Comparison of ENCODE assay signal across 8 cellular contexts in the genomic region with DNA sequence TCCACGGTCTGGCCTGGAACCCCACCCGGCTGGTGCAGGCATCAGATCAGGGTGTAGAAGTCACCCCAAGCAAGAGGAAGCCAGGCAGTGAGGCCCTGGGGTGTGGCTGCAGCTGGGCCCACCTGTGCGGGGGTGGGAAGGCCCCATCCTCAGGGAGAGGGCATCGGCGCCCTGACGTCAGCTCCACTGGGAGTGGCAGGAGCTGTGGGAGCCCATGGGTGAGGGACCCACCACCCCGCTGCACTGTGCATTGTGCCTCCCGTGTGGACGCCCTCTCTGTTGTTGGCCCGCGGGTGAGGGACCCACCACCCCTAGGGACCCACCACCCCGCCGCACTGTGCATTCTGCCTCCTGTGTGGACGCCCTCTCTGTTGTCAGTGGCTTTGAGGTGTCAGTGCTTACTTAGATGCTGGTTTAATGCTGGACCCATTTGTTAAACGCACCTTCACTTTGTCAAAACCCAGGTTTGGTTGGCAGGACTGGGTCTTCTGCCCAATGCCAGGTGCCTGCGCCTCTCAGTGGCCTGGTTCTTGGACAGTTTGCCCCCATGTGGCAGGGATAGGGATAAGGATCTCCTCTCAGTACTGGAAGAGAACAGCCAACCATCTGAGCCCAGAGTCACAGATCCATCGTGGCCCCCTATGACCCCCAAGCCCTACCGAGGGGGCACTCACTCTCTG. TPM values are rescaled to one million over a fixed set of nuclear protein-coding genes. Genes with fewer than 3 reads are reported as not detected.
A peak's percentile ranks its signal among the peaks of the same experiment; 100 is the strongest.
DNase-seq lines count a peak whose midpoint lies in the region; ATAC-seq, FAIRE-seq and TF ChIP-seq lines count a peak whose summit lies in the region.

No MANE protein-coding gene starts in this region.

- no peak overlapping the region for H3K4me3 Mint-ChIP-seq in activated naive CD8-positive, alpha-beta T cell treated with anti-CD3 and anti-CD28 coated beads, Interleukin-2, amount 10 ng/mL, durations not matched to agents 7 days and 5 days
- no peak overlapping the region for H3K4me3 Mint-ChIP-seq in activated naive CD8-positive, alpha-beta T cell treated with anti-CD3 and anti-CD28 coated beads for 36 hours
- no peak overlapping the region for H3K4me3 Mint-ChIP-seq in T-helper 2 cell treated with Interferon-gamma antibody and Interleukin-4, amounts not matched to agents 5 μg/mL and 100 μg/mL, for 36 hours

- peaks cover 7% of the 10 kb centered on the region for H3K36me3 Mint-ChIP-seq in activated naive CD8-positive, alpha-beta T cell treated with anti-CD3 and anti-CD28 coated beads, Interleukin-2, amount 10 ng/mL, durations not matched to agents 7 days and 5 days
- H3K36me3 Mint-ChIP-seq in activated naive CD8-positive, alpha-beta T cell treated with anti-CD3 and anti-CD28 coated beads for 36 hours = peaks cover 10% of the 10 kb centered on the region
- peaks cover 7% of the 10 kb centered on the region for H3K36me3 Mint-ChIP-seq in T-helper 2 cell treated with Interferon-gamma antibody and Interleukin-4, amounts not matched to agents 5 μg/mL and 100 μg/mL, for 36 hours (ENCODE audit: low read depth)

- no peaks in the 10 kb centered on the region for H3K27me3 Mint-ChIP-seq in activated naive CD8-positive, alpha-beta T cell treated with anti-CD3 and anti-CD28 coated beads, Interleukin-2, amount 10 ng/mL, durations not matched to agents 7 days and 5 days
- H3K27me3 Mint-ChIP-seq in activated naive CD8-positive, alpha-beta T cell treated with anti-CD3 and anti-CD28 coated beads for 36 hours = no peaks in the 10 kb centered on the region
- H3K27me3 Mint-ChIP-seq in T-helper 2 cell treated with Interferon-gamma antibody and Interleukin-4, amounts not matched to agents 5 μg/mL and 100 μg/mL, for 36 hours (ENCODE audit: low read depth) = no peaks in the 10 kb centered on the region

- H3K4me3 ChIP-seq in OCI-LY1 (ENCODE audit: low read depth, low read length, poor library complexity, severe bottlenecking) = no peak overlapping the region
- no peak overlapping the region for H3K4me3 ChIP-seq in fibroblast of the aortic adventitia (ENCODE audit: low read depth, low read length)

- H3F3A ChIP-seq in OCI-LY1 (ENCODE audit: insufficient read depth, low read length) = no peaks in the 10 kb centered on the region

- ATAC-seq in activated naive CD8-positive, alpha-beta T cell treated with anti-CD3 and anti-CD28 coated beads, Interleukin-2, amount 10 ng/mL, durations not matched to agents 7 days and 5 days (ENCODE audit: low read depth) = no peak
- no peak for ATAC-seq in HG02870 (IDR thresholded peaks at IDR 0.05; ENCODE audit: unreplicated experiment)
- ATAC-seq in GM21717 (IDR thresholded peaks at IDR 0.05; ENCODE audit: unreplicated experiment) = no peak

- no peaks in the 10 kb centered on the region for H3K9me3 Mint-ChIP-seq in activated naive CD8-positive, alpha-beta T cell treated with anti-CD3 and anti-CD28 coated beads, Interleukin-2, amount 10 ng/mL, durations not matched to agents 7 days and 5 days
- no peaks in the 10 kb centered on the region for H3K9me3 Mint-ChIP-seq in activated naive CD8-positive, alpha-beta T cell treated with anti-CD3 and anti-CD28 coated beads for 36 hours
- H3K9me3 Mint-ChIP-seq in T-helper 2 cell treated with Interferon-gamma antibody and Interleukin-4, amounts not matched to agents 5 μg/mL and 100 μg/mL, for 36 hours = no peaks in the 10 kb centered on the region

- H3K36me3 ChIP-seq in OCI-LY1 (ENCODE audit: insufficient read depth, low read length) = no peaks in the 10 kb centered on the region; the same call in 1 of the 2 replicates

- POLR2A ChIA-PET in activated naive CD8-positive, alpha-beta T cell treated with anti-CD3 and anti-CD28 coated beads, Interleukin-2, amount 10 ng/mL, durations not matched to agents 7 days and 5 days (lab: Charles Lee) = no interaction called here

- H3K9ac ChIP-seq in OCI-LY1 (ENCODE audit: low read length) = no peak overlapping the region

- H3K27ac Mint-ChIP-seq in activated naive CD8-positive, alpha-beta T cell treated with anti-CD3 and anti-CD28 coated beads, Interleukin-2, amount 10 ng/mL, durations not matched to agents 7 days and 5 days = no peak overlapping the region
- H3K27ac Mint-ChIP-seq in activated naive CD8-positive, alpha-beta T cell treated with anti-CD3 and anti-CD28 coated beads for 36 hours = no peak overlapping the region
- H3K27ac Mint-ChIP-seq in T-helper 2 cell treated with Interferon-gamma antibody and Interleukin-4, amounts not matched to agents 5 μg/mL and 100 μg/mL, for 36 hours = no peak overlapping the region

- no peaks in the 10 kb centered on the region for H3K27me3 ChIP-seq in OCI-LY1 (ENCODE audit: insufficient read depth, low read length)

- no peak overlapping the region for H3K4me2 ChIP-seq in OCI-LY1 (ENCODE audit: low read length)

- no peaks in the 10 kb centered on the region for H3K9me3 ChIP-seq in OCI-LY1 (ENCODE audit: low read length)

- H3K79me2 ChIP-seq in OCI-LY1 (ENCODE audit: insufficient read depth, low read length) = no peaks in the 10 kb centered on the region

- peaks cover 14% of the 10 kb centered on the region for H3K4me1 Mint-ChIP-seq in activated naive CD8-positive, alpha-beta T cell treated with anti-CD3 and anti-CD28 coated beads, Interleukin-2, amount 10 ng/mL, durations not matched to agents 7 days and 5 days
- peaks cover 5% of the 10 kb centered on the region for H3K4me1 Mint-ChIP-seq in activated naive CD8-positive, alpha-beta T cell treated with anti-CD3 and anti-CD28 coated beads for 36 hours
- peaks cover 5% of the 10 kb centered on the region for H3K4me1 Mint-ChIP-seq in T-helper 2 cell treated with Interferon-gamma antibody and Interleukin-4, amounts not matched to agents 5 μg/mL and 100 μg/mL, for 36 hours (ENCODE audit: low read depth)

- FAIRE-seq in urothelium cell line (lab: Jason Lieb, UNC) = peak; percentile 42

- peak; percentile 37; the same call in 1 of the 2 replicates for TF ChIP-seq CTCF in OCI-LY1 (IDR thresholded peaks at IDR 0.05; ENCODE audit: low read length)
- peak; percentile 51 for TF ChIP-seq CTCF in fibroblast of the aortic adventitia (IDR thresholded peaks at IDR 0.05; ENCODE audit: insufficient read depth, low read length)

- no peak overlapping the region for H2AFZ ChIP-seq in OCI-LY1 (ENCODE audit: low read length)

- no peaks in the 10 kb centered on the region for H3K9me2 ChIP-seq in OCI-LY1 (ENCODE audit: low read depth, low read length)

- no peak overlapping the region for H3K27ac ChIP-seq in OCI-LY1 (ENCODE audit: low read depth, low read length, poor library complexity, severe bottlenecking)

- DNase-seq in activated naive CD8-positive, alpha-beta T cell treated with anti-CD3 and anti-CD28 coated beads, Interleukin-2, amount 10 ng/mL, durations not matched to agents 7 days and 5 days = peak; percentile 24
- DNase-seq in activated naive CD8-positive, alpha-beta T cell treated with anti-CD3 and anti-CD28 coated beads for 36 hours = no peak
- DNase-seq in fibroblast of the aortic adventitia (ENCODE audit: low read depth) = peak; percentile 39
- peak; percentile 53 for DNase-seq in urothelium cell line (ENCODE audit: low spot score)
- no peak for DNase-seq in T-helper 2 cell treated with Interferon-gamma antibody and Interleukin-4, amounts not matched to agents 5 μg/mL and 100 μg/mL, for 36 hours (ENCODE audit: low spot score)

- H3K4me1 ChIP-seq in OCI-LY1 (ENCODE audit: insufficient read depth, low read length, severe bottlenecking) = peaks cover 15% of the 10 kb centered on the region

- H4K20me1 ChIP-seq in OCI-LY1 (ENCODE audit: insufficient read depth, low read length) = no peaks in the 10 kb centered on the region

RNA-seq across cellular contexts. Expression of a gene that starts 6.9 kb away (rescaled TPM):
- 10 to 100 TPM; 72.4 to 77.5 TPM for total RNA-seq in activated naive CD8-positive, alpha-beta T cell treated with anti-CD3 and anti-CD28 coated beads, Interleukin-2, amount 10 ng/mL, durations not matched to agents 7 days and 5 days
- total RNA-seq in activated naive CD8-positive, alpha-beta T cell treated with anti-CD3 and anti-CD28 coated beads for 36 hours = 10 to 100 TPM; 58.2 to 61.2 TPM
- 30.1 and 39.8 TPM in 2 replicates for total RNA-seq in fibroblast of the aortic adventitia (ENCODE audit: low replicate concordance)

Comparison
In these comparisons a context has a peak if more than half of its experiments do, and no peak if none do; other contexts are left out.
1. DNase-seq: peak in activated naive CD8-positive, alpha-beta T cell treated with anti-CD3 and anti-CD28 coated beads, Interleukin-2, amount 10 ng/mL, durations not matched to agents 7 days and 5 days (single experiment), fibroblast of the aortic adventitia (single experiment) and urothelium cell line (single experiment); none in activated naive CD8-positive, alpha-beta T cell treated with anti-CD3 and anti-CD28 coated beads for 36 hours (single experiment) and T-helper 2 cell treated with Interferon-gamma antibody and Interleukin-4, amounts not matched to agents 5 μg/mL and 100 μg/mL, for 36 hours (single experiment).